Comparison of ENCODE assay signal across 20 cellular contexts in the genomic region with DNA sequence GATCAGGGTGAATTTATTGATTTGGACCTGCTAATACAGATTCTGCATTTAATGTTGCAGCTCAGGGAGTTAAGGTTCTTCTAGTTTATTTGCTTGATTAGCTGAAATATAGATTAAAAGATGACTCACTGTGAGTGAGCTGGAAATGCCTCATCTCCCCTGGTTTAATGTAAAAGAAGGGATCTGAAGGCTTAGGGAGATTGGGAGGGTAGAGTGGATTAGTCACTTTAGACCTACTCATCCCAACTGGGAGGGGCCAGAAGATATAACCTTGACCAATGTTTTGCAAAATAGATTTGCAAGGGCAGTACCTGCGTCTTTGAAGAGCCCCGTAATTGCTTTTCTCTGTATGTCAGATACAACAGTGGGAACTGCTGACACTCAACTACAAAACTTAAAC.
"Had no signal": no experiment of that assay in that cellular context is flagged by ENCODE, and none has a peak within 500 bp of the region (broad histone marks: within the 10 kb centered on the region; RNA-seq: fewer than 3 reads in every experiment).

No MANE protein-coding gene starts in this region.

- H3K4me3 Mint-ChIP-seq: activated CD8-positive, alpha-beta memory T cell treated with anti-CD3 and anti-CD28 coated beads, Interleukin-2, amount 10 ng/mL, durations not matched to agents 7 days and 5 days; activated naive CD4-positive, alpha-beta T cell treated with anti-CD3 and anti-CD28 coated beads, Interleukin-2, amount 10 ng/mL, durations not matched to agents 7 days and 5 days; central memory CD8-positive, alpha-beta T cell; naive B cell; neural progenitor cell; stimulated activated effector memory CD8-positive, alpha-beta T cell treated with anti-CD3 and anti-CD28 coated beads, Interleukin-12 subunit alpha, Interleukin-12 subunit beta, amount 100 ng/mL, for 72 hours; T-cell had no signal

- H3K4me1 ChIP-seq: neural progenitor cell, pancreas, thyroid gland had no signal

- H3K4me1 Mint-ChIP-seq: activated CD8-positive, alpha-beta memory T cell treated with anti-CD3 and anti-CD28 coated beads, Interleukin-2, amount 10 ng/mL, durations not matched to agents 7 days and 5 days; activated naive CD4-positive, alpha-beta T cell treated with anti-CD3 and anti-CD28 coated beads, Interleukin-2, amount 10 ng/mL, durations not matched to agents 7 days and 5 days; central memory CD8-positive, alpha-beta T cell; naive B cell; neural progenitor cell; stimulated activated effector memory CD8-positive, alpha-beta T cell treated with anti-CD3 and anti-CD28 coated beads, Interleukin-12 subunit alpha, Interleukin-12 subunit beta, amount 100 ng/mL, for 72 hours; T-cell had no signal

- H3K27me3 ChIP-seq: neural progenitor cell, pancreas, thyroid gland had no signal

- ATAC-seq: activated CD8-positive, alpha-beta memory T cell treated with anti-CD3 and anti-CD28 coated beads, Interleukin-2, amount 10 ng/mL, durations not matched to agents 7 days and 5 days; pancreas; stimulated activated effector memory CD8-positive, alpha-beta T cell treated with anti-CD3 and anti-CD28 coated beads, Interleukin-12 subunit alpha, Interleukin-12 subunit beta, amount 100 ng/mL, for 72 hours; T-cell had no signal

- H2AFZ ChIP-seq: neural progenitor cell had no signal

- H3K4me2 ChIP-seq: neural progenitor cell had no signal

- FAIRE-seq: pancreas, urothelium cell line had no signal

- H3K27ac Mint-ChIP-seq: activated CD8-positive, alpha-beta memory T cell treated with anti-CD3 and anti-CD28 coated beads, Interleukin-2, amount 10 ng/mL, durations not matched to agents 7 days and 5 days; activated naive CD4-positive, alpha-beta T cell treated with anti-CD3 and anti-CD28 coated beads, Interleukin-2, amount 10 ng/mL, durations not matched to agents 7 days and 5 days; activated T-helper 2 cell treated with anti-CD3 and anti-CD28 coated beads, Interferon-gamma antibody, Interleukin-2, Interleukin-4, amounts not matched to agents 10 μg/mL and 5 μg/mL and 100 μg/mL, durations not matched to agents 14 hours and 24 hours and 36 hours; naive B cell; neural progenitor cell; stimulated activated effector memory CD8-positive, alpha-beta T cell treated with anti-CD3 and anti-CD28 coated beads, Interleukin-12 subunit alpha, Interleukin-12 subunit beta, amount 100 ng/mL, for 72 hours; T-cell had no signal

- DNase-seq: activated CD4-positive, alpha-beta T cell treated with anti-CD3 and anti-CD28 coated beads for 1 hour; activated CD4-positive, alpha-beta T cell treated with anti-CD3 and anti-CD28 coated beads, Interleukin-2, amount 50 U/mL, for 48 hours; activated CD8-positive, alpha-beta memory T cell treated with anti-CD3 and anti-CD28 coated beads, Interleukin-2, amount 10 ng/mL, durations not matched to agents 7 days and 5 days; activated naive CD4-positive, alpha-beta T cell treated with anti-CD3 and anti-CD28 coated beads, Interleukin-2, amount 10 ng/mL, durations not matched to agents 7 days and 5 days; activated T-cell treated with anti-CD3 and anti-CD28 coated beads, Interleukin-2, amount 50 U/mL, for 1 hour; effector CD4-positive, alpha-beta T cell; islet precursor cell; naive B cell; pancreas; T-cell; T-helper 9 cell; thyroid gland had no signal

- H3K9me3 ChIP-seq: pancreas, thyroid gland had no signal

- H3K27me3 Mint-ChIP-seq: activated CD8-positive, alpha-beta memory T cell treated with anti-CD3 and anti-CD28 coated beads, Interleukin-2, amount 10 ng/mL, durations not matched to agents 7 days and 5 days; activated naive CD4-positive, alpha-beta T cell treated with anti-CD3 and anti-CD28 coated beads, Interleukin-2, amount 10 ng/mL, durations not matched to agents 7 days and 5 days; central memory CD8-positive, alpha-beta T cell; naive B cell; T-cell had no signal

- H3K4me3 ChIP-seq: coronary artery, lung, neural progenitor cell, pancreas, thyroid gland had no signal

- H3K36me3 Mint-ChIP-seq: activated CD8-positive, alpha-beta memory T cell treated with anti-CD3 and anti-CD28 coated beads, Interleukin-2, amount 10 ng/mL, durations not matched to agents 7 days and 5 days; activated naive CD4-positive, alpha-beta T cell treated with anti-CD3 and anti-CD28 coated beads, Interleukin-2, amount 10 ng/mL, durations not matched to agents 7 days and 5 days; naive B cell; stimulated activated effector memory CD8-positive, alpha-beta T cell treated with anti-CD3 and anti-CD28 coated beads, Interleukin-12 subunit alpha, Interleukin-12 subunit beta, amount 100 ng/mL, for 72 hours; T-cell had no signal

- H3K36me3 ChIP-seq: neural progenitor cell, pancreas, thyroid gland had no signal

- H3K27ac ChIP-seq: coronary artery, neural progenitor cell, pancreas, thyroid gland, VCaP had no signal

- H3K9ac ChIP-seq: neural progenitor cell had no signal
